In the genomic region with DNA sequence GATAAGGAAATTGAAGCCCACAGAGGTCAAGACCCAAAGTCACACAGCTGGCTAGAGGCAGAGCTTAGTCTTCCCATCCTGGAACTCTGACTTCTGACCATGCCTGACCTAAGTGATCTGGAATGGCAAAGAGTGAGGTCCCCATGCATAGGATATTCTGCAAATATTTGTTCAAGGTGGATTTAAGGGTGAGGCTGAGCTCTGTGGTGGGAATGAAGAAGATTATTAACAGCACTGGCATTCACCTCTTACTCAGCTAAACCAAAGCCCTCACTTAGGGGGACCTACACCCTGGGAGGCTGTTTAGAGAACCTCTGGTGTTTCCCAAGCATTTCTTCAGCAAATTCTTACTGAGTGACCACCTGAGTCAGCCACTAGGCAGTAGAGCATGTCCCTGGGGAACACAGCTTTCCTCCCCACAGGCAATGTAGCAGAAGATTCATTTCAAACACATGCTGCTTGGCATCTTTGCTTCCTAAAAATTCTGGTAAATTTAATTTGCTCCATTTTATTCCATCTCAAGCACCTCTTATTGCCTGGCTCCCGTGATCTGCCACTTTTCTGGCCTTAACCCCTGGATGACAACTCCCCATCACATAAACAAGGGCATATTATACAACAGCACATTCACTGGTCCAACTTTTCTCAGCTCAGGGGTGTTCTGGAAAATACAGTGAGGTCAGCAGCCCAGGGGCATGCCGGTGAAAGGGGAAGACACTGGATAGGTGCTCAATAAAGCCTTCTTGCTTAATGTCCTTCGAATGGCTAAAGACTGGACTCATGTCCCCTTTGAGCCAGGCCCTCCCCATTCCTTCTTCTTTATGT, we compare ENCODE assay signal across 13 cellular contexts.
DNase-seq lines count a peak whose midpoint lies in the region; ATAC-seq, FAIRE-seq and TF ChIP-seq lines count a peak whose summit lies in the region.
"Had no signal": no experiment of that assay in that cellular context is flagged by ENCODE, and none has a peak within 500 bp of the region (broad histone marks: within the 10 kb centered on the region; RNA-seq: fewer than 3 reads in every experiment).

No MANE protein-coding gene starts in this region.

- TF ChIP-seq CTCF in Caco-2 (IDR thresholded peaks at IDR 0.05; ENCODE audit: insufficient read depth in 1 of 2, low read depth in 1 of 2, low read length in 1 of 2, severe bottlenecking in 1 of 2, unreplicated experiment in 1 of 2) (no peak), PC-9 (conservative IDR thresholded peaks at IDR 0.05) (no peak), endodermal cell (conservative IDR thresholded peaks at IDR 0.05) (no peak)

- ATAC-seq in activated T-helper 17 cell treated with anti-CD3 and anti-CD28 coated beads, Interleukin-2, amount 50 U/mL, for 72 hours (replicated peaks), result no peak
- ATAC-seq: CD8-positive, alpha-beta T cell; left ventricle myocardium superior had no signal

- H3K27me3 ChIP-seq in Caco-2 (replicated peaks; ENCODE audit: control insufficient read depth, insufficient read depth, low read length), result no peaks in the 10 kb centered on the region
- no peaks in the 10 kb centered on the region for H3K27me3 ChIP-seq in PC-9 (ENCODE audit: insufficient read depth, low read depth)
- H3K27me3 ChIP-seq in endodermal cell (ENCODE audit: control insufficient read depth, insufficient read depth, low read length, poor library complexity, severe bottlenecking), result peaks cover 11% of the 10 kb centered on the region

- H3K27ac Mint-ChIP-seq in Caco-2 (ENCODE audit: unreplicated experiment), result no peak overlapping the region
- H3K27ac Mint-ChIP-seq in endodermal cell, result peak overlapping the region; percentile 23
- no peak overlapping the region for H3K27ac Mint-ChIP-seq in activated T-helper 17 cell treated with anti-CD3 and anti-CD28 coated beads, Interleukin-2, amount 50 U/mL, for 72 hours
- H3K27ac Mint-ChIP-seq: CD8-positive, alpha-beta T cell had no signal

- CTCF ChIA-PET in Caco-2 (lab: Charles Lee), result interaction anchor here (1.4 kb wide), 1 partner anchor 11 kb away, joined by 4 read pairs; no protein-coding TSS in a partner anchor
- CTCF ChIA-PET in PC-9 (lab: Charles Lee), result interaction anchor here (0.9 kb wide), 1 partner anchor 11 kb away, joined by 3 read pairs; no protein-coding TSS in a partner anchor

- no peaks in the 10 kb centered on the region for H4K20me1 ChIP-seq in PC-9 (ENCODE audit: insufficient read depth)

- no peak overlapping the region for H2AFZ ChIP-seq in PC-9

- H3K4me1 Mint-ChIP-seq in Caco-2 (ENCODE audit: low read depth, unreplicated experiment) (peaks cover 11% of the 10 kb centered on the region), endodermal cell (peaks cover 22% of the 10 kb centered on the region)
- no peaks in the 10 kb centered on the region for H3K4me1 Mint-ChIP-seq in activated T-helper 17 cell treated with anti-CD3 and anti-CD28 coated beads, Interleukin-2, amount 50 U/mL, for 72 hours

- peaks cover 60% of the 10 kb centered on the region for H3F3A ChIP-seq in PC-9 (ENCODE audit: insufficient read depth, low read depth)

- BruUV-seq in Caco-2 (replicated peaks; lab: Mats Ljungman, UMichigan), result no TSS peak
- BruUV-seq in PC-9 (replicated peaks; lab: Mats Ljungman, UMichigan), result no TSS peak

- H3K9me3 ChIP-seq in Caco-2 (no peaks in the 10 kb centered on the region), PC-9 (ENCODE audit: insufficient read depth, low read depth) (0 out of 2 replicates have a peak, but pooled peaks cover 3% of the 10 kb centered on the region), endodermal cell (ENCODE audit: control insufficient read depth, low read length) (no peaks in the 10 kb centered on the region)
- H3K9me3 ChIP-seq: esophagus squamous epithelium, neutrophil had no signal

- H3K36me3 Mint-ChIP-seq in Caco-2 (ENCODE audit: insufficient read depth, unreplicated experiment), result no peaks in the 10 kb centered on the region
- no peaks in the 10 kb centered on the region for H3K36me3 Mint-ChIP-seq in endodermal cell (ENCODE audit: low read depth)
- H3K36me3 Mint-ChIP-seq in activated T-helper 17 cell treated with anti-CD3 and anti-CD28 coated beads, Interleukin-2, amount 50 U/mL, for 72 hours (ENCODE audit: low read depth), result no peaks in the 10 kb centered on the region
- H3K36me3 Mint-ChIP-seq: CD8-positive, alpha-beta T cell had no signal

- no peaks in the 10 kb centered on the region for H3K27me3 Mint-ChIP-seq in Caco-2 (ENCODE audit: insufficient read depth, unreplicated experiment)
- peaks cover 52% of the 10 kb centered on the region for H3K27me3 Mint-ChIP-seq in endodermal cell (ENCODE audit: insufficient read depth)
- H3K27me3 Mint-ChIP-seq in activated T-helper 17 cell treated with anti-CD3 and anti-CD28 coated beads, Interleukin-2, amount 50 U/mL, for 72 hours, result peaks cover 36% of the 10 kb centered on the region

- DNase-seq in Caco-2 (peak; percentile 19 to 50), PC-9 (peak; percentile 59 to 99), endodermal cell (peak; percentile 28), myocyte (ENCODE audit: low read depth) (peak; percentile 37), H54 (ENCODE audit: insufficient read length, low spot score) (no peak), C1 segment of cervical spinal cord (lab: John Stamatoyannopoulos, UW) (no peak), COR-L47 (lab: John Stamatoyannopoulos, UW) (no peak)
- DNase-seq: CD8-positive, alpha-beta T cell; esophagus squamous epithelium; left ventricle myocardium superior; stimulated activated CD4-positive, alpha-beta T cell treated with anti-CD3 and anti-CD28 coated beads, Interleukin-15, amount 100 ng/mL, for 24 hours had no signal

- no peaks in the 10 kb centered on the region for H3K79me2 ChIP-seq in PC-9 (ENCODE audit: low read depth)

- peak overlapping the region; percentile 66 for H3K4me2 ChIP-seq in PC-9

- intact Hi-C loops in Caco-2 (cut with micrococcal nuclease; ENCODE audit: unreplicated experiment) (no loop called here), PC-9 (cut with micrococcal nuclease; ENCODE audit: unreplicated experiment) (no loop called here)

- H3K9me3 Mint-ChIP-seq in Caco-2 (ENCODE audit: unreplicated experiment) (no peaks in the 10 kb centered on the region), endodermal cell (no peaks in the 10 kb centered on the region)
- no peaks in the 10 kb centered on the region for H3K9me3 Mint-ChIP-seq in activated T-helper 17 cell treated with anti-CD3 and anti-CD28 coated beads, Interleukin-2, amount 50 U/mL, for 72 hours
- H3K9me3 Mint-ChIP-seq: CD8-positive, alpha-beta T cell had no signal

- no peak for TF ChIP-seq POLR2A in H54 (IDR thresholded peaks at IDR 0.05; ENCODE audit: low read depth, low read length)

- H3K4me3 ChIP-seq in Caco-2 (ENCODE audit: low read depth, low read length) (no peak overlapping the region), PC-9 (no peak overlapping the region), endodermal cell (ENCODE audit: low read length) (no peak overlapping the region)
- H3K4me3 ChIP-seq: esophagus squamous epithelium had no signal

- H3K9ac ChIP-seq in endodermal cell (ENCODE audit: extremely low read depth, low read length, poor library complexity, severe bottlenecking), result no peak overlapping the region

- H3K4me1 ChIP-seq in Caco-2, result peaks cover 12% of the 10 kb centered on the region
- H3K4me1 ChIP-seq in PC-9 (replicated peaks; ENCODE audit: insufficient read depth), result peaks cover 75% of the 10 kb centered on the region
- H3K4me1 ChIP-seq in endodermal cell (ENCODE audit: control insufficient read depth, insufficient read depth, low read length), result no peaks in the 10 kb centered on the region

- 94 to 100% methylated on average over 3 of the region's 3 CpGs for WGBS in endodermal cell (ENCODE audit: insufficient coverage in 1 of 2, insufficient read length in 1 of 2), 2 experiments

- POLR2A ChIA-PET in Caco-2 (lab: Charles Lee), result no interaction called here
- POLR2A ChIA-PET in PC-9 (lab: Charles Lee; ENCODE audit: unreplicated experiment), result interaction anchor here (0.5 to 0.9 kb wide), 3 partner anchors 94 to 131 kb away, joined by 3 to 25 read pairs (median 3); no protein-coding TSS in a partner anchor

- H3K36me3 ChIP-seq in Caco-2 (ENCODE audit: control insufficient read depth, insufficient read depth, low read length) (no peaks in the 10 kb centered on the region), PC-9 (ENCODE audit: low read depth) (no peaks in the 10 kb centered on the region), endodermal cell (ENCODE audit: control insufficient read depth, insufficient read depth, low read length) (no peaks in the 10 kb centered on the region)
- H3K36me3 ChIP-seq: esophagus squamous epithelium, neutrophil had no signal

- H3K9me2 ChIP-seq in PC-9 (ENCODE audit: insufficient read depth), result no peaks in the 10 kb centered on the region; the same call in 1 of the 2 replicates

- H3K27ac ChIP-seq in PC-9 (peak overlapping the region; percentile 97), endodermal cell (ENCODE audit: low read depth, low read length) (no peak overlapping the region)
- H3K27ac ChIP-seq: esophagus squamous epithelium, neutrophil had no signal

- H3K4me3 Mint-ChIP-seq in Caco-2 (ENCODE audit: unreplicated experiment) (no peak overlapping the region), endodermal cell (no peak overlapping the region)
- H3K4me3 Mint-ChIP-seq in activated T-helper 17 cell treated with anti-CD3 and anti-CD28 coated beads, Interleukin-2, amount 50 U/mL, for 72 hours, result no peak overlapping the region
- H3K4me3 Mint-ChIP-seq: CD8-positive, alpha-beta T cell had no signal

- FAIRE-seq in H54 (lab: Jason Lieb, UNC), result no peak

Comparison
In these comparisons a context has a peak if more than half of its experiments do, and no peak if none do; other contexts are left out.
1. DNase-seq: peak in Caco-2 (2 of 2), PC-9 (2 of 2), endodermal cell (single experiment) and myocyte (single experiment); none in H54 (single experiment), C1 segment of cervical spinal cord (0 of 14) and COR-L47 (single experiment).